ENCODE assay signal across 8 cellular contexts in the genomic region with DNA sequence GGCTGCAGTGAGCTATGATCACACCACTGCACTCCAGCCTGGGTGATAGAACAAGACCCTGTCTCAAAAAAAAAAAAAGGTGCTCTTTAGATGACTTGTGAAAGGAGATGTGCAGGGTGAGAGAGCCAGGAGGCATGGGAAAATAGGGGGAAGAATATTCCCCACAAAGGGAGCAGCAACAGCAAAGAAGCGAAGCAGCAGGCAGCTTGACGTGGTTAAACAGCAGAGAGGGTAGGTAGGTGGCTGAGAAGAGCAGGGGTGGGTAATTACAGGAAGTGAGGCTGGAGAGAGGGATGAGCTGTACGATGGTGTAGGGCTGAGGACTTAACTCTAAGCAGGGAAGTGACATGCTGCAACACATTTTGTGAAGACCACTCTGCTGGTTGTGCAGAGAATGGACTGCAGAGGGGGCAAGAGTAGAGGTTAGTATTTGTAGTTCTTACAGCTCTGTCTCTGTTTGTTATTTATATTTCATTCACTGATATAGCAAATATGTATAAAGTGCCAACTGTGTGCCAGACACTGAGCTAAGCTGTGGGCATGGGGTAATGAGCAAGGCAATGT. TPM values are rescaled to one million over a fixed set of nuclear protein-coding genes. Genes with fewer than 3 reads are reported as not detected.
DNase-seq lines count a peak whose midpoint lies in the region; ATAC-seq and TF ChIP-seq lines count a peak whose summit lies in the region.

No MANE protein-coding gene starts in this region.

- peaks cover 2% of the 10 kb centered on the region for H3K36me3 Mint-ChIP-seq in T-helper 17 cell (ENCODE audit: low read depth)
- peaks cover 6% of the 10 kb centered on the region for H3K36me3 Mint-ChIP-seq in natural killer cell treated with Interleukin-12 subunit alpha and Interleukin-12 subunit beta and Interleukin-15 and Interleukin-18, amount 100 ng/mL, for 72 hours

- peaks cover 31% of the 10 kb centered on the region for H3K4me1 Mint-ChIP-seq in T-helper 17 cell
- H3K4me1 Mint-ChIP-seq in natural killer cell treated with Interleukin-12 subunit alpha and Interleukin-12 subunit beta and Interleukin-15 and Interleukin-18, amount 100 ng/mL, for 72 hours (ENCODE audit: low read depth in 2 of 2): peaks cover 35 to 45% of the 10 kb centered on the region in 2 donors

- H3K27ac Mint-ChIP-seq in T-helper 17 cell: peak overlapping the region; percentile 92
- H3K27ac Mint-ChIP-seq in natural killer cell treated with Interleukin-12 subunit alpha and Interleukin-12 subunit beta and Interleukin-15 and Interleukin-18, amount 100 ng/mL, for 72 hours: peak overlapping the region; percentile 63 to 75

- no peaks in the 10 kb centered on the region for H3K27me3 Mint-ChIP-seq in T-helper 17 cell
- no peaks in the 10 kb centered on the region for H3K27me3 Mint-ChIP-seq in natural killer cell treated with Interleukin-12 subunit alpha and Interleukin-12 subunit beta and Interleukin-15 and Interleukin-18, amount 100 ng/mL, for 72 hours

- peak; percentile 46 for DNase-seq in AG09309 (ENCODE audit: low read depth)
- peak; percentile 31 for DNase-seq in GM12864 (ENCODE audit: low read depth)
- peak; percentile 86 for DNase-seq in KBM-7
- DNase-seq in T-helper 17 cell: no peak
- DNase-seq in dermis blood vessel endothelial cell: peak; percentile 81
- no peak for DNase-seq in natural killer cell treated with Interleukin-12 subunit alpha and Interleukin-12 subunit beta and Interleukin-15 and Interleukin-18, amount 100 ng/mL, for 72 hours (ENCODE audit: low spot score)
- DNase-seq in DMS153 (lab: John Stamatoyannopoulos, UW): no peak
- no peak for DNase-seq in NCI-H1048 (lab: John Stamatoyannopoulos, UW)

- H3K4me3 Mint-ChIP-seq in T-helper 17 cell: peak overlapping the region; percentile 98
- peak overlapping the region; percentile 92 for H3K4me3 Mint-ChIP-seq in natural killer cell treated with Interleukin-12 subunit alpha and Interleukin-12 subunit beta and Interleukin-15 and Interleukin-18, amount 100 ng/mL, for 72 hours

- peak overlapping the region; percentile 11; the same call in 1 of the 2 replicates for H3K4me3 ChIP-seq in AG09309 (ENCODE audit: control insufficient read depth, low read depth, low read length)
- H3K4me3 ChIP-seq in GM12864 (ENCODE audit: low read depth, low read length): peak overlapping the region; percentile 94

- H3K9me3 Mint-ChIP-seq in natural killer cell treated with Interleukin-12 subunit alpha and Interleukin-12 subunit beta and Interleukin-15 and Interleukin-18, amount 100 ng/mL, for 72 hours: no peaks in the 10 kb centered on the region

- no peaks in the 10 kb centered on the region for H3K9me3 ChIP-seq in T-helper 17 cell (ENCODE audit: control insufficient read depth, low read length, poor library complexity, severe bottlenecking)

- in situ Hi-C loops in KBM-7 (cut with MboI; ENCODE audit: low pct_unique_long_range_greater_than_20kb, low sequenced_read_pairs): no loop called here

- ATAC-seq in T-helper 17 cell: peak; percentile 25
- ATAC-seq in natural killer cell treated with Interleukin-12 subunit alpha and Interleukin-12 subunit beta and Interleukin-15 and Interleukin-18, amount 100 ng/mL, for 72 hours: peak in 1 of 2 donors; percentile 34

- TF ChIP-seq CTCF in AG09309 (IDR thresholded peaks at IDR 0.05; ENCODE audit: control insufficient read depth, insufficient read depth, low read depth, low read length, missing control alignments): peak; percentile 72
- TF ChIP-seq CTCF in GM12864 (IDR thresholded peaks at IDR 0.05; ENCODE audit: low read depth, low read length, missing control alignments): peak; percentile 70

RNA-seq across cellular contexts. Expression of a gene that starts 1.6 kb away (rescaled TPM):
- total RNA-seq in T-helper 17 cell (10 to 100 TPM; 10.9 to 12.0 TPM), dermis blood vessel endothelial cell (30.3 and 30.6 TPM in 2 replicates)
- 10 to 100 TPM; 25.4 to 46.6 TPM for total RNA-seq in natural killer cell treated with Interleukin-12 subunit alpha and Interleukin-12 subunit beta and Interleukin-15 and Interleukin-18, amount 100 ng/mL, for 72 hours

RNA-seq across cellular contexts. Expression of a gene that starts 42.3 kb away (rescaled TPM):
- 10 to 100 TPM; 32.6 to 32.8 TPM for total RNA-seq in T-helper 17 cell
- total RNA-seq in dermis blood vessel endothelial cell: 21.3 and 30.5 TPM in 2 replicates
- 10 to 100 TPM; 22.1 to 26.6 TPM for total RNA-seq in natural killer cell treated with Interleukin-12 subunit alpha and Interleukin-12 subunit beta and Interleukin-15 and Interleukin-18, amount 100 ng/mL, for 72 hours

Comparison
In these comparisons a context has a peak if more than half of its experiments do, and no peak if none do; other contexts are left out.
1. DNase-seq: peak in AG09309 (single experiment), GM12864 (single experiment), KBM-7 (single experiment) and dermis blood vessel endothelial cell (single experiment); none in T-helper 17 cell (0 of 3), natural killer cell treated with Interleukin-12 subunit alpha and Interleukin-12 subunit beta and Interleukin-15 and Interleukin-18, amount 100 ng/mL, for 72 hours (single experiment), DMS153 (single experiment) and NCI-H1048 (single experiment).